ENCODE assay signal across 2 cellular contexts in genomic region chr2:130390460-130391057, GRCh38.
TF ChIP-seq lines count a peak whose summit lies in the region.

No MANE protein-coding gene starts in this region.

TF ChIP-seq in A549, 52 proteins besides CTCF, POLR2A, EP300 and RAD21 (continued from another document):
- TF ChIP-seq HDAC2 (IDR thresholded peaks at IDR 0.05) (no peak), TP53 (CRISPR knock-in tag; IDR thresholded peaks at IDR 0.05) (no peak), BHLHE40 (IDR thresholded peaks at IDR 0.05; ENCODE audit: low read depth, low read length) (no peak), FOSB (CRISPR knock-in tag; IDR thresholded peaks at IDR 0.05) (no peak), ESRRA (IDR thresholded peaks at IDR 0.05; ENCODE audit: borderline replicate concordance, low read length) (no peak), HOXB13 (CRISPR knock-in tag; IDR thresholded peaks at IDR 0.05; ENCODE audit: low read depth) (no peak), FOSL2 (IDR thresholded peaks at IDR 0.05) (no peak), FOSL2 (CRISPR knock-in tag; IDR thresholded peaks at IDR 0.05) (no peak), CBX8 (IDR thresholded peaks at IDR 0.05) (no peak), E2F6 (IDR thresholded peaks at IDR 0.05; ENCODE audit: borderline replicate concordance, low read depth) (no peak)
- TF ChIP-seq, protein P1, sequence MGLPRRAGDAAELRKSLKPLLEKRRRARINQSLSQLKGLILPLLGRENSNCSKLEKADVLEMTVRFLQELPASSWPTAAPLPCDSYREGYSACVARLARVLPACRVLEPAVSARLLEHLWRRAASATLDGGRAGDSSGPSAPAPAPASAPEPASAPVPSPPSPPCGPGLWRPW (IDR thresholded peaks at IDR 0.05) = no peak
- TF ChIP-seq, protein P2, sequence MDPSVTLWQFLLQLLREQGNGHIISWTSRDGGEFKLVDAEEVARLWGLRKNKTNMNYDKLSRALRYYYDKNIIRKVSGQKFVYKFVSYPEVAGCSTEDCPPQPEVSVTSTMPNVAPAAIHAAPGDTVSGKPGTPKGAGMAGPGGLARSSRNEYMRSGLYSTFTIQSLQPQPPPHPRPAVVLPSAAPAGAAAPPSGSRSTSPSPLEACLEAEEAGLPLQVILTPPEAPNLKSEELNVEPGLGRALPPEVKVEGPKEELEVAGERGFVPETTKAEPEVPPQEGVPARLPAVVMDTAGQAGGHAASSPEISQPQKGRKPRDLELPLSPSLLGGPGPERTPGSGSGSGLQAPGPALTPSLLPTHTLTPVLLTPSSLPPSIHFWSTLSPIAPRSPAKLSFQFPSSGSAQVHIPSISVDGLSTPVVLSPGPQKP (IDR thresholded peaks at IDR 0.05; ENCODE audit: low read depth, low read length) = no peak

TF ChIP-seq in GM12878, 131 proteins besides CTCF, POLR2A, EP300 and RAD21 (continued from another document):
- TF ChIP-seq, protein P3, sequence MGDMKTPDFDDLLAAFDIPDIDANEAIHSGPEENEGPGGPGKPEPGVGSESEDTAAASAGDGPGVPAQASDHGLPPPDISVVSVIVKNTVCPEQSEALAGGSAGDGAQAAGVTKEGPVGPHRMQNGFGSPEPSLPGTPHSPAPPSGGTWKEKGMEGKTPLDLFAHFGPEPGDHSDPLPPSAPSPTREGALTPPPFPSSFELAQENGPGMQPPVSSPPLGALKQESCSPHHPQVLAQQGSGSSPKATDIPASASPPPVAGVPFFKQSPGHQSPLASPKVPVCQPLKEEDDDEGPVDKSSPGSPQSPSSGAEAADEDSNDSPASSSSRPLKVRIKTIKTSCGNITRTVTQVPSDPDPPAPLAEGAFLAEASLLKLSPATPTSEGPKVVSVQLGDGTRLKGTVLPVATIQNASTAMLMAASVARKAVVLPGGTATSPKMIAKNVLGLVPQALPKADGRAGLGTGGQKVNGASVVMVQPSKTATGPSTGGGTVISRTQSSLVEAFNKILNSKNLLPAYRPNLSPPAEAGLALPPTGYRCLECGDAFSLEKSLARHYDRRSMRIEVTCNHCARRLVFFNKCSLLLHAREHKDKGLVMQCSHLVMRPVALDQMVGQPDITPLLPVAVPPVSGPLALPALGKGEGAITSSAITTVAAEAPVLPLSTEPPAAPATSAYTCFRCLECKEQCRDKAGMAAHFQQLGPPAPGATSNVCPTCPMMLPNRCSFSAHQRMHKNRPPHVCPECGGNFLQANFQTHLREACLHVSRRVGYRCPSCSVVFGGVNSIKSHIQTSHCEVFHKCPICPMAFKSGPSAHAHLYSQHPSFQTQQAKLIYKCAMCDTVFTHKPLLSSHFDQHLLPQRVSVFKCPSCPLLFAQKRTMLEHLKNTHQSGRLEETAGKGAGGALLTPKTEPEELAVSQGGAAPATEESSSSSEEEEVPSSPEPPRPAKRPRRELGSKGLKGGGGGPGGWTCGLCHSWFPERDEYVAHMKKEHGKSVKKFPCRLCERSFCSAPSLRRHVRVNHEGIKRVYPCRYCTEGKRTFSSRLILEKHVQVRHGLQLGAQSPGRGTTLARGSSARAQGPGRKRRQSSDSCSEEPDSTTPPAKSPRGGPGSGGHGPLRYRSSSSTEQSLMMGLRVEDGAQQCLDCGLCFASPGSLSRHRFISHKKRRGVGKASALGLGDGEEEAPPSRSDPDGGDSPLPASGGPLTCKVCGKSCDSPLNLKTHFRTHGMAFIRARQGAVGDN (IDR thresholded peaks at IDR 0.05) = no peak
- TF ChIP-seq YY1 (IDR thresholded peaks at IDR 0.05; ENCODE audit: low read depth, low read length) = peak; percentile 92
